ENCODE assay signal across 1 cellular context in the genomic region with DNA sequence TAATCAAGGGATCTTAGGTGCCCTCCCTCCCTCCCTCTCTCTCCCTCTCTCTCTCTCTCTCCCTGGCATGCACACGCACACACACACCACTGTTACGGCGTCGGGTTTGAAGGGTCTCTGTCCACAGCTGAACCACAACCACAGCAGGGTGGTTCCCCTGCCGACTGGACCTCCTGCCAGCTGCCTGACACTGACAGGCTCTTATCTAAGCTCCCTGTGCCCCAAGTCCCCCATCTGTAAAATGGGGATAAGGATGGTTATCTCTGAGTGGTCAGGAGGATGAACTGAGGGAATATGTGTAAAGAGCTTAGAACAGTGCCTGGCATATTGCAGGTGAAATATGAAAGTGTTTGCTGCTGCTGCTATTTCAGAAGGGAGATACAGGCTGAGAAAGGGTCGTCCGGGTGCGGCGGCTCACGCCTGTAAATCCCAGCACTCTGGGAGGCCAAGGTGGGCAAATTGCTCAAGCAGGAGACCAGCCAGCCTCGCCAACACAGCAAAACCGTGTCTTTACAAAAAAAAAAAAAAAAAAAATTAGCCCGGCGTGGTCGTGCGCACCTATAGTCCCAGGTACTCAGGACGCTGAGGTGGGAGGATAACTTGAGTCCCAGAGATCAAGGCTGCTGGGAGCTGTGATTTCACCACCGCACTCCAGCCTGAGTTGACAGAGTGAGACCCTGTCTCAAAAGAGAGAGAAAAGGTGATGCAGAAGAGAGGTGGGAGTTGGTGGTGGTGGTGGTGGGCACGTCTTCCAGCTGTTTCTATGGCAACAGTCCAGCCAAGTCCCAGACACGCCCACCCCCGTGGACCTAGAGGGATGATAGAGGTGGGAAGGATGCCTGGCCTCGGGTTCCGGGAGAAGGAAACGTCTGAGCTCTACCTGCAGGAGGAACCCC.
TF ChIP-seq lines count a peak whose summit lies in the region.

No MANE protein-coding gene starts in this region.

TF ChIP-seq in HEK293, 187 proteins besides CTCF, POLR2A, EP300 and RAD21 (continued from another document):
- TF ChIP-seq EGR2 (tag by site-specific recombination; IDR thresholded peaks at IDR 0.05; ENCODE audit: low read depth), result peak; percentile 41; the same call in 1 of the 2 replicates
- no peak for TF ChIP-seq ZXDB (tag by site-specific recombination; IDR thresholded peaks at IDR 0.05)
- TF ChIP-seq, protein P1, sequence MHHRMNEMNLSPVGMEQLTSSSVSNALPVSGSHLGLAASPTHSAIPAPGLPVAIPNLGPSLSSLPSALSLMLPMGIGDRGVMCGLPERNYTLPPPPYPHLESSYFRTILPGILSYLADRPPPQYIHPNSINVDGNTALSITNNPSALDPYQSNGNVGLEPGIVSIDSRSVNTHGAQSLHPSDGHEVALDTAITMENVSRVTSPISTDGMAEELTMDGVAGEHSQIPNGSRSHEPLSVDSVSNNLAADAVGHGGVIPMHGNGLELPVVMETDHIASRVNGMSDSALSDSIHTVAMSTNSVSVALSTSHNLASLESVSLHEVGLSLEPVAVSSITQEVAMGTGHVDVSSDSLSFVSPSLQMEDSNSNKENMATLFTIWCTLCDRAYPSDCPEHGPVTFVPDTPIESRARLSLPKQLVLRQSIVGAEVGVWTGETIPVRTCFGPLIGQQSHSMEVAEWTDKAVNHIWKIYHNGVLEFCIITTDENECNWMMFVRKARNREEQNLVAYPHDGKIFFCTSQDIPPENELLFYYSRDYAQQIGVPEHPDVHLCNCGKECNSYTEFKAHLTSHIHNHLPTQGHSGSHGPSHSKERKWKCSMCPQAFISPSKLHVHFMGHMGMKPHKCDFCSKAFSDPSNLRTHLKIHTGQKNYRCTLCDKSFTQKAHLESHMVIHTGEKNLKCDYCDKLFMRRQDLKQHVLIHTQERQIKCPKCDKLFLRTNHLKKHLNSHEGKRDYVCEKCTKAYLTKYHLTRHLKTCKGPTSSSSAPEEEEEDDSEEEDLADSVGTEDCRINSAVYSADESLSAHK (tag by site-specific recombination; IDR thresholded peaks at IDR 0.05), result no peak
- TF ChIP-seq, protein P2, sequence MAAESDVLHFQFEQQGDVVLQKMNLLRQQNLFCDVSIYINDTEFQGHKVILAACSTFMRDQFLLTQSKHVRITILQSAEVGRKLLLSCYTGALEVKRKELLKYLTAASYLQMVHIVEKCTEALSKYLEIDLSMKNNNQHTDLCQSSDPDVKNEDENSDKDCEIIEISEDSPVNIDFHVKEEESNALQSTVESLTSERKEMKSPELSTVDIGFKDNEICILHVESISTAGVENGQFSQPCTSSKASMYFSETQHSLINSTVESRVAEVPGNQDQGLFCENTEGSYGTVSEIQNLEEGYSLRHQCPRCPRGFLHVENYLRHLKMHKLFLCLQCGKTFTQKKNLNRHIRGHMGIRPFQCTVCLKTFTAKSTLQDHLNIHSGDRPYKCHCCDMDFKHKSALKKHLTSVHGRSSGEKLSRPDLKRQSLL (tag by site-specific recombination; IDR thresholded peaks at IDR 0.05), result peak; percentile 35; the same call in 1 of the 2 replicates
- 0 out of 2 replicates have a peak, but pooled peaks have one; percentile 18 for TF ChIP-seq KLF9 (tag by site-specific recombination; IDR thresholded peaks at IDR 0.05; ENCODE audit: low read depth)
- TF ChIP-seq ZNF558 (tag by site-specific recombination; IDR thresholded peaks at IDR 0.05), result no peak
- TF ChIP-seq, protein P3, sequence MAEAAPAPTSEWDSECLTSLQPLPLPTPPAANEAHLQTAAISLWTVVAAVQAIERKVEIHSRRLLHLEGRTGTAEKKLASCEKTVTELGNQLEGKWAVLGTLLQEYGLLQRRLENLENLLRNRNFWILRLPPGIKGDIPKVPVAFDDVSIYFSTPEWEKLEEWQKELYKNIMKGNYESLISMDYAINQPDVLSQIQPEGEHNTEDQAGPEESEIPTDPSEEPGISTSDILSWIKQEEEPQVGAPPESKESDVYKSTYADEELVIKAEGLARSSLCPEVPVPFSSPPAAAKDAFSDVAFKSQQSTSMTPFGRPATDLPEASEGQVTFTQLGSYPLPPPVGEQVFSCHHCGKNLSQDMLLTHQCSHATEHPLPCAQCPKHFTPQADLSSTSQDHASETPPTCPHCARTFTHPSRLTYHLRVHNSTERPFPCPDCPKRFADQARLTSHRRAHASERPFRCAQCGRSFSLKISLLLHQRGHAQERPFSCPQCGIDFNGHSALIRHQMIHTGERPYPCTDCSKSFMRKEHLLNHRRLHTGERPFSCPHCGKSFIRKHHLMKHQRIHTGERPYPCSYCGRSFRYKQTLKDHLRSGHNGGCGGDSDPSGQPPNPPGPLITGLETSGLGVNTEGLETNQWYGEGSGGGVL (tag by site-specific recombination; IDR thresholded peaks at IDR 0.05), result no peak
- 0 out of 2 replicates have a peak, but pooled peaks have one; percentile 7 for TF ChIP-seq ZFHX2 (tag by site-specific recombination; conservative IDR thresholded peaks at IDR 0.05)
- TF ChIP-seq SP7 (tag by site-specific recombination; IDR thresholded peaks at IDR 0.05), result no peak
- TF ChIP-seq ZBTB48 (tag by site-specific recombination; IDR thresholded peaks at IDR 0.05), result 0 out of 2 replicates have a peak, but pooled peaks have one; percentile 35
- 0 out of 2 replicates have a peak, but pooled peaks have one; percentile 17 for TF ChIP-seq ZIC2 (tag by site-specific recombination; IDR thresholded peaks at IDR 0.05)
